21 cellular contexts compared by ENCODE assay signal in the genomic region with DNA sequence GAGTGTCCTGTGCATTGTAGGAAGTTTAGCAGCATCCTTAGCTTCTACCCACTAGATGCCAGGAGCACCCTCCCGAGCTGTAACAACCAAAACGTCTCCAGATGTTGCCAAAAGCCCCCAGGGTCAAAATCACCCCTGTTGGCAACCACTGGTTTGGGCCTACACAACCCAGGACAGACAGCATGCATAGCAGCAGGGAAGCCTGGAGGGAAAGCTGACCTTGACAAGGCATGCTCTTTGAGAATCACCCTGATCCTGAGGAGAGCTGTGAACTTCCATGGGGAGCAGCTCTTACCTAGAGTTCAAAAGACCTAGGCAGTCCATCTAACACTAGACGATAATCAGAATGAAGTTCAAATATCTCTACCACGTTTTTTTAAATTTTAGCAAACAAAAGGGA. TPM values are rescaled to one million over a fixed set of nuclear protein-coding genes. Genes with fewer than 3 reads are reported as not detected.
DNase-seq lines count a peak whose midpoint lies in the region; ATAC-seq, FAIRE-seq and TF ChIP-seq lines count a peak whose summit lies in the region.
"Had no signal": no experiment of that assay in that cellular context is flagged by ENCODE, and none has a peak within 500 bp of the region (broad histone marks: within the 10 kb centered on the region; RNA-seq: fewer than 3 reads in every experiment).

No MANE protein-coding gene starts in this region.

- no peak for TF ChIP-seq CTCF in GM23338 (conservative IDR thresholded peaks at IDR 0.05; ENCODE audit: low read depth in 2 of 2)
- TF ChIP-seq CTCF in K562 (IDR thresholded peaks at IDR 0.05 in 2 of 3, conservative IDR thresholded peaks at IDR 0.05 in 1 of 3; ENCODE audit: insufficient read depth in 2 of 3, low read depth in 1 of 3, low read length in 3 of 3): no peak

- 32% methylated on average over 4 of the region's 4 CpGs for WGBS in K562 (ENCODE audit: insufficient coverage, low coverage, missing lambda C conversion rate)

- H3K27ac Mint-ChIP-seq in activated naive CD8-positive, alpha-beta T cell: peak overlapping the region; percentile 70
- no peak overlapping the region for H3K27ac Mint-ChIP-seq in activated naive CD8-positive, alpha-beta T cell treated with anti-CD3 and anti-CD28 coated beads, Interleukin-2, amount 50 U/mL, for 24 hours
- peak overlapping the region; percentile 38; the same call in 1 of the 2 replicates for H3K27ac Mint-ChIP-seq in GM23338

- intact Hi-C loops in K562 (cut with micrococcal nuclease): no loop called here

- no peak for ATAC-seq in activated naive CD8-positive, alpha-beta T cell treated with anti-CD3 and anti-CD28 coated beads, Interleukin-2, amount 50 U/mL, for 24 hours
- peak; percentile 83 for ATAC-seq in GM23338
- ATAC-seq in K562: no peak
- ATAC-seq in GM21528 (IDR thresholded peaks at IDR 0.05; ENCODE audit: low FRiP score, unreplicated experiment): no peak
- ATAC-seq: HepG2, PC-3, SK-N-SH treated with all-trans-retinoic acid at 6 μM for 48 hours had no signal

- no peaks in the 10 kb centered on the region for H3K9me1 ChIP-seq in K562 (ENCODE audit: control insufficient read depth, insufficient read depth, low read length)

- H4K20me1 ChIP-seq in GM23338 (replicated peaks; ENCODE audit: insufficient read depth) (no peaks in the 10 kb centered on the region), K562 (replicated peaks; ENCODE audit: control insufficient read depth, insufficient read depth, low read length) (no peaks in the 10 kb centered on the region)
- H4K20me1 ChIP-seq: BLaER1 had no signal

- no peaks in the 10 kb centered on the region for H3K9me2 ChIP-seq in GM23338 (ENCODE audit: insufficient read depth)

- no peak overlapping the region for H3K4me3 ChIP-seq in GM23338
- no peak overlapping the region for H3K4me3 ChIP-seq in K562
- H3K4me3 ChIP-seq: BLaER1, GM23248 had no signal

- no peaks in the 10 kb centered on the region for H3K36me3 ChIP-seq in GM23338 (ENCODE audit: insufficient read depth)
- H3K36me3 ChIP-seq in K562 (ENCODE audit: control insufficient read depth, insufficient read depth, low read length): no peaks in the 10 kb centered on the region
- H3K36me3 ChIP-seq: BLaER1 had no signal

- DNase-seq in activated naive CD8-positive, alpha-beta T cell treated with anti-CD3 and anti-CD28 coated beads, Interleukin-2, amount 50 U/mL, for 24 hours: no peak
- DNase-seq in GM23338 (ENCODE audit: low spot score) (no peak), K562 (ENCODE audit: extremely low read depth in 1 of 4, low spot score in 3 of 4) (no peak), mesenteric fat pad (ENCODE audit: low spot score) (no peak)
- DNase-seq in activated CD8-positive, alpha-beta memory T cell treated with anti-CD3 and anti-CD28 coated beads, Interleukin-2, amount 50 U/mL, for 48 hours: no peak
- DNase-seq: DMS79 treated with DMSO at 0.1 percent for 48 hours, GM23248, KG1, MV-4-11, NCI-H1694 treated with DMSO at 0.1 percent for 48 hours, NCI-H2227 treated with DMSO at 0.1 percent for 48 hours, NCI-H524, PC-3, SIG-M5 had no signal

- POLR2A ChIA-PET in K562 (lab: Yijun Ruan, JAX): interaction anchor here (1.4 to 1.5 kb wide), 2 partner anchors 8 to 18 kb away, joined by 3 to 4 read pairs; no protein-coding TSS in a partner anchor

- H3K9ac ChIP-seq in K562 (ENCODE audit: insufficient read depth in 1 of 2, low read depth in 2 of 2, low read length in 2 of 2): no peak overlapping the region
- H3K9ac ChIP-seq: BLaER1, GM23248 had no signal

- no peaks in the 10 kb centered on the region for H3K9me3 ChIP-seq in K562 (replicated peaks; ENCODE audit: control insufficient read depth, insufficient read depth, low read depth, low read length)
- H3K9me3 ChIP-seq: BLaER1 had no signal

- H3K4me2 ChIP-seq in GM23338 (no peak overlapping the region; the same call in 1 of the 2 replicates), K562 (ENCODE audit: insufficient read depth, low read length) (no peak overlapping the region)
- H3K4me2 ChIP-seq: BLaER1 had no signal

- peaks cover 30% of the 10 kb centered on the region for H3K4me1 ChIP-seq in GM23338 (ENCODE audit: insufficient read depth)
- peaks cover 0 to 9% of the 10 kb centered on the region in 2 experiments; a peak in 3 of 5 replicates for H3K4me1 ChIP-seq in K562 (replicated peaks in 1 of 2; ENCODE audit: control insufficient read depth in 2 of 2, insufficient read depth in 2 of 2, low read length in 2 of 2)
- H3K4me1 ChIP-seq: BLaER1 had no signal

- H3K4me1 Mint-ChIP-seq in activated naive CD8-positive, alpha-beta T cell (ENCODE audit: low read depth): peaks cover 82% of the 10 kb centered on the region
- peaks cover 69% of the 10 kb centered on the region for H3K4me1 Mint-ChIP-seq in activated naive CD8-positive, alpha-beta T cell treated with anti-CD3 and anti-CD28 coated beads, Interleukin-2, amount 50 U/mL, for 24 hours
- H3K4me1 Mint-ChIP-seq in GM23338: peaks cover 27% of the 10 kb centered on the region

- in situ Hi-C loops in K562 (cut with MboI): no loop called here

- H3K27me3 Mint-ChIP-seq in activated naive CD8-positive, alpha-beta T cell: no peaks in the 10 kb centered on the region
- H3K27me3 Mint-ChIP-seq in activated naive CD8-positive, alpha-beta T cell treated with anti-CD3 and anti-CD28 coated beads, Interleukin-2, amount 50 U/mL, for 24 hours: no peaks in the 10 kb centered on the region
- H3K27me3 Mint-ChIP-seq in GM23338 (ENCODE audit: insufficient read depth, low read depth, poor library complexity): peaks cover 4% of the 10 kb centered on the region

- H3K27ac ChIP-seq in GM23338 (ENCODE audit: low read depth) (no peak overlapping the region), K562 (ENCODE audit: extremely low read depth, low read depth, low read length) (no peak overlapping the region)
- H3K27ac ChIP-seq: BLaER1, GM23248, RWPE1 had no signal

- H2AFZ ChIP-seq in GM23338 (peak overlapping the region; percentile 56; the same call in 1 of the 2 replicates), K562 (ENCODE audit: low read depth, low read length) (peak overlapping the region; percentile 43)
- H2AFZ ChIP-seq: GM23248 had no signal

- H3F3A ChIP-seq in GM23338 (replicated peaks; ENCODE audit: low read depth): no peaks in the 10 kb centered on the region

- no peak for TF ChIP-seq EP300 in K562 (IDR thresholded peaks at IDR 0.05; ENCODE audit: low read length)

- CTCF ChIA-PET in K562 (lab: Yijun Ruan, JAX; ENCODE audit: low intra/inter-chr PET ratio): no interaction called here

- no peak for TF ChIP-seq POLR2A in K562 (conservative IDR thresholded peaks at IDR 0.05)

- no peaks in the 10 kb centered on the region for H3K27me3 ChIP-seq in GM23338 (ENCODE audit: insufficient read depth)
- H3K27me3 ChIP-seq in K562 (ENCODE audit: control insufficient read depth in 2 of 2, insufficient read depth in 2 of 2, low read length in 2 of 2): no peaks in the 10 kb centered on the region

- H3K9me3 Mint-ChIP-seq in activated naive CD8-positive, alpha-beta T cell (ENCODE audit: low read depth): no peaks in the 10 kb centered on the region
- no peaks in the 10 kb centered on the region for H3K9me3 Mint-ChIP-seq in activated naive CD8-positive, alpha-beta T cell treated with anti-CD3 and anti-CD28 coated beads, Interleukin-2, amount 50 U/mL, for 24 hours
- no peaks in the 10 kb centered on the region for H3K9me3 Mint-ChIP-seq in GM23338

- H3K4me3 Mint-ChIP-seq in activated naive CD8-positive, alpha-beta T cell: no peak overlapping the region
- no peak overlapping the region for H3K4me3 Mint-ChIP-seq in activated naive CD8-positive, alpha-beta T cell treated with anti-CD3 and anti-CD28 coated beads, Interleukin-2, amount 50 U/mL, for 24 hours
- H3K4me3 Mint-ChIP-seq in GM23338: no peak overlapping the region

- TF ChIP-seq RAD21 in K562 (CRISPR knock-in tag; conservative IDR thresholded peaks at IDR 0.05 in 1 of 2, IDR thresholded peaks at IDR 0.05 in 1 of 2): no peak

- H3K79me2 ChIP-seq in GM23338 (replicated peaks; ENCODE audit: insufficient read depth) (no peaks in the 10 kb centered on the region), K562 (ENCODE audit: control insufficient read depth, insufficient read depth, low read length) (no peaks in the 10 kb centered on the region)

- no peak for FAIRE-seq in K562 (lab: Jason Lieb, UNC)
- FAIRE-seq: HepG2 had no signal

- BruUV-seq in K562 (replicated peaks; lab: Mats Ljungman, UMichigan): no TSS peak

- no peaks in the 10 kb centered on the region for H3K36me3 Mint-ChIP-seq in activated naive CD8-positive, alpha-beta T cell
- peaks cover 10% of the 10 kb centered on the region for H3K36me3 Mint-ChIP-seq in activated naive CD8-positive, alpha-beta T cell treated with anti-CD3 and anti-CD28 coated beads, Interleukin-2, amount 50 U/mL, for 24 hours (ENCODE audit: low read depth)
- no peaks in the 10 kb centered on the region for H3K36me3 Mint-ChIP-seq in GM23338 (ENCODE audit: low read depth)

RNA-seq across cellular contexts. Expression of a gene that starts 9.2 kb away (rescaled TPM):
- total RNA-seq in GM23338 (2014; rRNA removed; shearing (Covaris generic)): not detected in 2 replicates
- polyA plus RNA-seq in GM23338 (2016; fragmentation: Nextera tagmentation; extraction: Ambion mirVana) (0.27 and 0.59 TPM in 2 replicates), K562 (2011; rRNA removed) (not detected in 2 replicates), K562 (2014; fragmentation: Illumina TruSeq; extraction: Trizol) (0.10 TPM in 1 of 2 replicates, not detected in the other), K562 (2014; fragmentation: Nextera tagmentation; extraction: Ambion mirVana) (under 1 TPM; 0.06 to 0.07 TPM), K562 (2014; rRNA removed) (0.80 TPM in 1 of 2 replicates, not detected in the other)
- total RNA-seq in K562 (2011; cell fraction: chromatin; rRNA removed; ENCODE audit: low replicate concordance): not detected in 2 replicates
- total RNA-seq in K562 (2011; cell fraction: nucleolus; rRNA removed): not detected in 2 replicates
- total RNA-seq in K562 (2011; cell fraction: nucleoplasm; rRNA removed): not detected in 2 replicates
- total RNA-seq in K562 (2014; rRNA removed) (not detected in 2 replicates), K562 (2014; rRNA removed; fragmentation: Illumina TruSeq; extraction: Trizol) (not detected in 2 replicates), K562 (2015; rRNA removed; fragmentation: Illumina TruSeq; extraction: Trizol) (0.22 TPM in 1 of 2 replicates, not detected in the other), K562 (2021) (not detected in 2 replicates), mesenteric fat pad (1.1 TPM)
- polyA plus RNA-seq in K562 (2011; cell fraction: cytosol; rRNA removed): not detected in 2 replicates
- polyA plus RNA-seq in K562 (2011; cell fraction: nucleus; rRNA removed): not detected in 2 replicates
- 0.08 and 0.09 TPM in 2 replicates for polyA plus RNA-seq in K562 (2012)
- polyA minus RNA-seq in K562 (2011; rRNA and poly(A)+ RNA removed): not detected in 2 replicates
- polyA minus RNA-seq in K562 (2011; cell fraction: cytosol; rRNA and poly(A)+ RNA removed): not detected in 2 replicates
- polyA minus RNA-seq in K562 (2011; cell fraction: nucleus; rRNA and poly(A)+ RNA removed): not detected in 2 replicates
- total RNA-seq: A673, GM23248, HepG2, PC-3 had no signal
- polyA plus RNA-seq: GM23248 had no signal
